In genomic region chr12:12622418-12622817, GRCh38 we compare ENCODE assay signal across 15 cellular contexts. TPM values are rescaled to one million over a fixed set of nuclear protein-coding genes. Genes with fewer than 3 reads are reported as not detected.
DNase-seq lines count a peak whose midpoint lies in the region; ATAC-seq, FAIRE-seq and TF ChIP-seq lines count a peak whose summit lies in the region.
"Had no signal": no experiment of that assay in that cellular context is flagged by ENCODE, and none has a peak within 500 bp of the region (broad histone marks: within the 10 kb centered on the region; RNA-seq: fewer than 3 reads in every experiment).

No MANE protein-coding gene starts in this region.

- intact Hi-C loops in right lobe of liver (cut with DNase I) (no loop called here), HepG2 (cut with micrococcal nuclease; ENCODE audit: unreplicated experiment) (no loop called here)
- intact Hi-C loops in activated T-helper 2 cell treated with anti-CD3 and anti-CD28 coated beads, Interferon-gamma antibody, Interleukin-2, Interleukin-4, amounts not matched to agents 10 μg/mL and 5 μg/mL and 100 μg/mL, durations not matched to agents 14 hours and 24 hours and 36 hours (cut with micrococcal nuclease): no loop called here

- ATAC-seq in right lobe of liver (peak in 2 of 4 donors; percentile 9 to 18), HepG2 (no peak), GM21576 (IDR thresholded peaks at IDR 0.05; ENCODE audit: unreplicated experiment) (no peak), esophagus mucosa (no peak), HG03460 (IDR thresholded peaks at IDR 0.05; ENCODE audit: unreplicated experiment) (no peak)
- ATAC-seq: psoas muscle had no signal

- H3K36me3 Mint-ChIP-seq in activated T-helper 2 cell treated with anti-CD3 and anti-CD28 coated beads, Interferon-gamma antibody, Interleukin-2, Interleukin-4, amounts not matched to agents 10 μg/mL and 5 μg/mL and 100 μg/mL, durations not matched to agents 14 hours and 24 hours and 36 hours (ENCODE audit: low read depth): peaks cover 66% of the 10 kb centered on the region
- peaks cover 26% of the 10 kb centered on the region for H3K36me3 Mint-ChIP-seq in mesothelial cell of epicardium

- H3K9me3 ChIP-seq in right lobe of liver (no peaks in the 10 kb centered on the region), HepG2 (ENCODE audit: low read length) (peaks cover 6% of the 10 kb centered on the region; the same call in 1 of the 2 replicates)
- H3K9me3 ChIP-seq: psoas muscle, SJCRH30 had no signal

- H3K27me3 Mint-ChIP-seq in activated T-helper 2 cell treated with anti-CD3 and anti-CD28 coated beads, Interferon-gamma antibody, Interleukin-2, Interleukin-4, amounts not matched to agents 10 μg/mL and 5 μg/mL and 100 μg/mL, durations not matched to agents 14 hours and 24 hours and 36 hours (ENCODE audit: low read depth): no peaks in the 10 kb centered on the region
- no peaks in the 10 kb centered on the region for H3K27me3 Mint-ChIP-seq in mesothelial cell of epicardium (ENCODE audit: low read depth)

- H4K20me1 ChIP-seq in HepG2 (ENCODE audit: insufficient read depth, low read length): no peaks in the 10 kb centered on the region

- H3K27ac ChIP-seq in right lobe of liver: peak overlapping the region in 2 of 3 donors; percentile 70 to 77
- H3K27ac ChIP-seq in HepG2 (ENCODE audit: extremely low read length, insufficient read depth, low read length): no peak overlapping the region
- H3K27ac ChIP-seq: psoas muscle, SJCRH30 had no signal

- WGBS in right lobe of liver (ENCODE audit: insufficient coverage, low coverage, low lambda C conversion rate, missing lambda C conversion rate): 50% methylated on average over 3 of the region's 3 CpGs
- 80% methylated on average over 3 of the region's 3 CpGs for WGBS in HepG2 (ENCODE audit: low lambda C conversion rate)

- in situ Hi-C loops in HepG2 (cut with HindIII; ENCODE audit: extremely low pct_ligation_motif_present, low pct_unique_long_range_greater_than_20kb): no loop called here

- peaks cover 45% of the 10 kb centered on the region for H3K4me1 Mint-ChIP-seq in activated T-helper 2 cell treated with anti-CD3 and anti-CD28 coated beads, Interferon-gamma antibody, Interleukin-2, Interleukin-4, amounts not matched to agents 10 μg/mL and 5 μg/mL and 100 μg/mL, durations not matched to agents 14 hours and 24 hours and 36 hours (ENCODE audit: low read depth)
- peaks cover 14% of the 10 kb centered on the region for H3K4me1 Mint-ChIP-seq in mesothelial cell of epicardium

- no peak for TF ChIP-seq POLR2A in right lobe of liver (IDR thresholded peaks at IDR 0.05)
- TF ChIP-seq POLR2A in HepG2 (IDR thresholded peaks at IDR 0.05; ENCODE audit: insufficient read depth in 1 of 2, low read depth in 2 of 2, low read length in 2 of 2): no peak

- TF ChIP-seq CTCF in right lobe of liver (IDR thresholded peaks at IDR 0.05) (no peak), HepG2 (CRISPR knock-in tag; IDR thresholded peaks at IDR 0.05) (no peak), mesothelial cell of epicardium (IDR thresholded peaks at IDR 0.05; ENCODE audit: unreplicated experiment) (no peak)

- H3K27ac Mint-ChIP-seq in activated T-helper 2 cell treated with anti-CD3 and anti-CD28 coated beads, Interferon-gamma antibody, Interleukin-2, Interleukin-4, amounts not matched to agents 10 μg/mL and 5 μg/mL and 100 μg/mL, durations not matched to agents 14 hours and 24 hours and 36 hours: peak overlapping the region; percentile 69
- H3K27ac Mint-ChIP-seq in mesothelial cell of epicardium: peak overlapping the region; percentile 57

- DNase-seq in right lobe of liver (no peak), HepG2 (ENCODE audit: low spot score) (no peak), mesothelial cell of epicardium (ENCODE audit: low spot score in 2 of 2, unreplicated experiment in 2 of 2) (no peak), iPS-NIHi7 (ENCODE audit: extremely low spot score) (no peak)
- no peak for DNase-seq in activated T-helper 2 cell treated with anti-CD3 and anti-CD28 coated beads, Interferon-gamma antibody, Interleukin-2, Interleukin-4, amounts not matched to agents 10 μg/mL and 5 μg/mL and 100 μg/mL, durations not matched to agents 14 hours and 24 hours and 36 hours (ENCODE audit: low spot score)
- DNase-seq: activated effector memory CD4-positive, alpha-beta T cell treated with Interleukin-2 at 50 U/mL for 16 hours; DMS79; NK-92 treated with Interleukin-12 subunit alpha and Interleukin-12 subunit beta, amount 100 ng/mL, for 24 hours; psoas muscle; SJCRH30 had no signal

- peaks cover 7% of the 10 kb centered on the region for H3K9me3 Mint-ChIP-seq in activated T-helper 2 cell treated with anti-CD3 and anti-CD28 coated beads, Interferon-gamma antibody, Interleukin-2, Interleukin-4, amounts not matched to agents 10 μg/mL and 5 μg/mL and 100 μg/mL, durations not matched to agents 14 hours and 24 hours and 36 hours
- H3K9me3 Mint-ChIP-seq in mesothelial cell of epicardium: peaks cover 7% of the 10 kb centered on the region

- H3K4me3 Mint-ChIP-seq in activated T-helper 2 cell treated with anti-CD3 and anti-CD28 coated beads, Interferon-gamma antibody, Interleukin-2, Interleukin-4, amounts not matched to agents 10 μg/mL and 5 μg/mL and 100 μg/mL, durations not matched to agents 14 hours and 24 hours and 36 hours (ENCODE audit: low read depth): no peak overlapping the region
- H3K4me3 Mint-ChIP-seq in mesothelial cell of epicardium: no peak overlapping the region

- H3K27me3 ChIP-seq in right lobe of liver (no peaks in the 10 kb centered on the region), HepG2 (ENCODE audit: control insufficient read depth in 1 of 2, insufficient read depth in 2 of 2, low read length in 2 of 2) (no peaks in the 10 kb centered on the region)
- H3K27me3 ChIP-seq: SJCRH30 had no signal

- no peak for FAIRE-seq in HepG2 (lab: Jason Lieb, UNC)
- FAIRE-seq: bronchial epithelial cell, keratinocyte had no signal

- H3K4me3 ChIP-seq in right lobe of liver (no peak overlapping the region), HepG2 (replicated peaks in 1 of 3; ENCODE audit: insufficient read depth in 1 of 3, low read depth in 2 of 3, low read length in 3 of 3) (no peak overlapping the region)
- H3K4me3 ChIP-seq: psoas muscle, SJCRH30 had no signal

- CTCF ChIA-PET in HepG2 (lab: Yijun Ruan, JAX; ENCODE audit: low intra/inter-chr PET ratio, low total read pairs): no interaction called here

- TF ChIP-seq EP300 in HepG2 (IDR thresholded peaks at IDR 0.05; ENCODE audit: low read depth in 2 of 2, low read length in 2 of 2) (no peak), HepG2 (CRISPR knock-in tag; IDR thresholded peaks at IDR 0.05; ENCODE audit: borderline replicate concordance) (no peak)

- BruUV-seq in HepG2 (replicated peaks; lab: Mats Ljungman, UMichigan): no TSS peak

- H2AFZ ChIP-seq in HepG2 (ENCODE audit: low read length): no peak overlapping the region

- H3K36me3 ChIP-seq in right lobe of liver: no peaks in the 10 kb centered on the region
- peaks cover 0 to 7% of the 10 kb centered on the region in 2 experiments; a peak in 1 of 5 replicates for H3K36me3 ChIP-seq in HepG2 (replicated peaks in 1 of 2; ENCODE audit: control insufficient read depth in 1 of 2, insufficient read depth in 2 of 2, low read length in 2 of 2)
- H3K36me3 ChIP-seq: SJCRH30 had no signal

- POLR2A ChIA-PET in HepG2 (lab: Yijun Ruan, JAX): no interaction called here

- no peak for TF ChIP-seq RAD21 in HepG2 (CRISPR knock-in tag; IDR thresholded peaks at IDR 0.05)

- peaks cover 0 to 17% (median 0%) of the 10 kb centered on the region in 4 donors for H3K4me1 ChIP-seq in right lobe of liver
- H3K4me1 ChIP-seq in HepG2 (ENCODE audit: insufficient read depth, low read length): peaks cover 38% of the 10 kb centered on the region
- H3K4me1 ChIP-seq: psoas muscle, SJCRH30 had no signal

- H3K4me2 ChIP-seq in HepG2 (ENCODE audit: low read depth, low read length): no peak overlapping the region

- H3K79me2 ChIP-seq in HepG2 (ENCODE audit: insufficient read depth, low read length): peaks cover 8% of the 10 kb centered on the region

- no peak overlapping the region for H3K9ac ChIP-seq in HepG2 (ENCODE audit: insufficient read depth, low read depth, low read length)

RNA-seq across cellular contexts. Expression of gene CREBL2, which starts 10.7 kb away (rescaled TPM):
- total RNA-seq in right lobe of liver (10 to 100 TPM; 24.3 to 28.5 (median 26.8) TPM), HepG2 (2016; rRNA removed; fragmentation: Illumina TruSeq; extraction: Trizol) (6.9 and 10.1 TPM in 2 replicates), mesothelial cell of epicardium (7.9 to 8.5 TPM (median 8.0 TPM) in 3 replicates), esophagus mucosa (9.2 TPM)
- 2.9 and 3.5 TPM in 2 replicates for total RNA-seq in HepG2 (2016; cell fraction: cytosol; rRNA removed; fragmentation: Illumina TruSeq; extraction: Trizol; ENCODE audit: low read depth)
- 7.6 and 9.8 TPM in 2 replicates for total RNA-seq in HepG2 (2016; cell fraction: insoluble cytoplasmic fraction; rRNA removed; fragmentation: Illumina TruSeq; extraction: Trizol)
- total RNA-seq in HepG2 (2016; cell fraction: membrane; rRNA removed; fragmentation: Illumina TruSeq; extraction: Trizol): 9.4 and 10.1 TPM in 2 replicates
- total RNA-seq in HepG2 (2016; cell fraction: nucleus; rRNA removed; fragmentation: Illumina TruSeq; extraction: Trizol): 4.8 and 5.8 TPM in 2 replicates
- polyA plus RNA-seq in HepG2 (2011; rRNA removed): 8.4 TPM in 2 replicates
- polyA plus RNA-seq in HepG2 (2011; cell fraction: cytosol; rRNA removed): 6.0 and 8.1 TPM in 2 replicates
- polyA plus RNA-seq in HepG2 (2011; cell fraction: nucleus; rRNA removed): 2.7 and 3.6 TPM in 2 replicates
- 7.8 and 8.1 TPM in 2 replicates for polyA plus RNA-seq in HepG2 (2012)
- polyA plus RNA-seq in HepG2 (2016; cell fraction: cytosol; fragmentation: Illumina TruSeq; extraction: Trizol; ENCODE audit: low read depth): 3.6 and 3.7 TPM in 2 replicates
- 9.2 and 9.4 TPM in 2 replicates for polyA plus RNA-seq in HepG2 (2016; cell fraction: insoluble cytoplasmic fraction; fragmentation: Illumina TruSeq; extraction: Trizol; ENCODE audit: low read depth)
- 6.7 and 7.3 TPM in 2 replicates for polyA plus RNA-seq in HepG2 (2016; cell fraction: membrane; fragmentation: Illumina TruSeq; extraction: Trizol; ENCODE audit: low read depth)
- polyA plus RNA-seq in HepG2 (2016; cell fraction: nucleus; fragmentation: Illumina TruSeq; extraction: Trizol; ENCODE audit: insufficient read depth, low read depth): 5.8 and 6.1 TPM in 2 replicates
- 5.8 and 9.0 TPM in 2 replicates for polyA minus RNA-seq in HepG2 (2011; rRNA and poly(A)+ RNA removed; ENCODE audit: low replicate concordance)
- polyA minus RNA-seq in HepG2 (2011; cell fraction: cytosol; rRNA and poly(A)+ RNA removed): 5.5 and 6.2 TPM in 2 replicates
- polyA minus RNA-seq in HepG2 (2011; cell fraction: nucleus; rRNA and poly(A)+ RNA removed): 13.5 and 13.8 TPM in 2 replicates
- 22.3 and 23.3 TPM in 2 replicates for total RNA-seq in activated T-helper 2 cell treated with anti-CD3 and anti-CD28 coated beads, Interferon-gamma antibody, Interleukin-2, Interleukin-4, amounts not matched to agents 10 μg/mL and 5 μg/mL and 100 μg/mL, durations not matched to agents 14 hours and 24 hours and 36 hours

RNA-seq across cellular contexts. Expression of gene DUSP16, which starts 59.8 kb away (rescaled TPM):
- total RNA-seq in right lobe of liver: 10 to 100 TPM; 41.9 to 74.2 (median 48.4) TPM
- total RNA-seq in HepG2 (2016; rRNA removed; fragmentation: Illumina TruSeq; extraction: Trizol): 46.6 and 69.1 TPM in 2 replicates
- 75.4 and 77.4 TPM in 2 replicates for total RNA-seq in HepG2 (2016; cell fraction: cytosol; rRNA removed; fragmentation: Illumina TruSeq; extraction: Trizol; ENCODE audit: low read depth)
- 45.6 and 69.2 TPM in 2 replicates for total RNA-seq in HepG2 (2016; cell fraction: insoluble cytoplasmic fraction; rRNA removed; fragmentation: Illumina TruSeq; extraction: Trizol)
- 44.8 and 48.7 TPM in 2 replicates for total RNA-seq in HepG2 (2016; cell fraction: membrane; rRNA removed; fragmentation: Illumina TruSeq; extraction: Trizol)
- 37.1 and 40.3 TPM in 2 replicates for total RNA-seq in HepG2 (2016; cell fraction: nucleus; rRNA removed; fragmentation: Illumina TruSeq; extraction: Trizol)
- 33.8 and 45.7 TPM in 2 replicates for polyA plus RNA-seq in HepG2 (2011; rRNA removed)
- 38.7 and 54.1 TPM in 2 replicates for polyA plus RNA-seq in HepG2 (2011; cell fraction: cytosol; rRNA removed)
- polyA plus RNA-seq in HepG2 (2011; cell fraction: nucleus; rRNA removed): 18.4 and 20.7 TPM in 2 replicates
- 38.8 and 40.2 TPM in 2 replicates for polyA plus RNA-seq in HepG2 (2012)
- 2.3 and 2.6 TPM in 2 replicates for polyA plus RNA-seq in HepG2 (2016; cell fraction: cytosol; fragmentation: Illumina TruSeq; extraction: Trizol; ENCODE audit: low read depth)
- 45.8 and 48.8 TPM in 2 replicates for polyA plus RNA-seq in HepG2 (2016; cell fraction: insoluble cytoplasmic fraction; fragmentation: Illumina TruSeq; extraction: Trizol; ENCODE audit: low read depth)
- polyA plus RNA-seq in HepG2 (2016; cell fraction: membrane; fragmentation: Illumina TruSeq; extraction: Trizol; ENCODE audit: low read depth): 11.5 and 13.5 TPM in 2 replicates
- polyA plus RNA-seq in HepG2 (2016; cell fraction: nucleus; fragmentation: Illumina TruSeq; extraction: Trizol; ENCODE audit: insufficient read depth, low read depth): 29.0 and 30.6 TPM in 2 replicates
- 16.0 and 66.0 TPM in 2 replicates for polyA minus RNA-seq in HepG2 (2011; rRNA and poly(A)+ RNA removed; ENCODE audit: low replicate concordance)
- polyA minus RNA-seq in HepG2 (2011; cell fraction: cytosol; rRNA and poly(A)+ RNA removed): 50.3 and 55.0 TPM in 2 replicates
- 53.4 and 59.3 TPM in 2 replicates for polyA minus RNA-seq in HepG2 (2011; cell fraction: nucleus; rRNA and poly(A)+ RNA removed)
- 64.7 and 66.5 TPM in 2 replicates for total RNA-seq in activated T-helper 2 cell treated with anti-CD3 and anti-CD28 coated beads, Interferon-gamma antibody, Interleukin-2, Interleukin-4, amounts not matched to agents 10 μg/mL and 5 μg/mL and 100 μg/mL, durations not matched to agents 14 hours and 24 hours and 36 hours
- 31.4 to 31.9 TPM (median 31.5 TPM) in 3 replicates for total RNA-seq in mesothelial cell of epicardium
- total RNA-seq in esophagus mucosa: 22.3 TPM
